17 cellular contexts compared by ENCODE assay signal in genomic region chr14:34450542-34450915, GRCh38. TPM values are rescaled to one million over a fixed set of nuclear protein-coding genes. Genes with fewer than 3 reads are reported as not detected.
A peak's percentile ranks its signal among the peaks of the same experiment; 100 is the strongest.
DNase-seq lines count a peak whose midpoint lies in the region; ATAC-seq and TF ChIP-seq lines count a peak whose summit lies in the region.
"Had no signal": no experiment of that assay in that cellular context is flagged by ENCODE, and none has a peak within 500 bp of the region (broad histone marks: within the 10 kb centered on the region; RNA-seq: fewer than 3 reads in every experiment).

No MANE protein-coding gene starts in this region.

- DNase-seq in DMS53 treated with DMSO at 0.1 percent for 48 hours (lab: John Stamatoyannopoulos, UW; ENCODE audit: unreplicated experiment) = peak; percentile 88
- DNase-seq in NCI-H1930 (lab: John Stamatoyannopoulos, UW) = peak; percentile 59 to 79
- peak; percentile 98 for DNase-seq in NCI-H748 treated with DMSO at 0.1 percent for 48 hours (lab: John Stamatoyannopoulos, UW)
- DNase-seq in left lobe of liver (ENCODE audit: low spot score) = no peak
- no peak for DNase-seq in NOMO-1 treated with DMSO at 0.1 percent for 48 hours (lab: John Stamatoyannopoulos, UW; ENCODE audit: unreplicated experiment)
- DNase-seq in C1 segment of cervical spinal cord (lab: John Stamatoyannopoulos, UW) = no peak
- DNase-seq: activated naive CD8-positive, alpha-beta T cell treated with anti-CD3 and anti-CD28 coated beads, Interleukin-2, amount 10 ng/mL, durations not matched to agents 7 days and 5 days; body of pancreas; Caco-2; naive B cell; NCI-H1048; ovary; sigmoid colon; stimulated activated naive CD4-positive, alpha-beta T cell treated with Interleukin-2 at 50 U/mL for 16 hours; thyroid gland had no signal

- peak; percentile 72 for ATAC-seq in left lobe of liver
- no peak for ATAC-seq in SK-N-SH treated with all-trans-retinoic acid at 6 μM for 48 hours
- no peak for ATAC-seq in HG02588 (IDR thresholded peaks at IDR 0.05; ENCODE audit: unreplicated experiment)
- ATAC-seq: body of pancreas had no signal

TF ChIP-seq in SK-N-SH treated with all-trans-retinoic acid at 6 μM for 48 hours, 23 proteins besides CTCF, POLR2A, EP300 and RAD21:
- no peak for TF ChIP-seq ZNF70 (CRISPR knock-in tag; IDR thresholded peaks at IDR 0.05)
- TF ChIP-seq ZC3H10 (CRISPR knock-in tag; IDR thresholded peaks at IDR 0.05) = no peak
- TF ChIP-seq PATZ1 (CRISPR knock-in tag; IDR thresholded peaks at IDR 0.05; ENCODE audit: borderline replicate concordance) = no peak
- no peak for TF ChIP-seq OSR1 (CRISPR knock-in tag; IDR thresholded peaks at IDR 0.05)
- no peak for TF ChIP-seq SNAI2 (CRISPR knock-in tag; IDR thresholded peaks at IDR 0.05)
- TF ChIP-seq ZNF565 (CRISPR knock-in tag; conservative IDR thresholded peaks at IDR 0.05; ENCODE audit: low read depth) = no peak
- TF ChIP-seq TOX (CRISPR knock-in tag; IDR thresholded peaks at IDR 0.05; ENCODE audit: borderline replicate concordance) = no peak
- TF ChIP-seq CSRNP3 (CRISPR knock-in tag; IDR thresholded peaks at IDR 0.05) = no peak
- TF ChIP-seq ZFP30 (CRISPR knock-in tag; IDR thresholded peaks at IDR 0.05) = no peak
- TF ChIP-seq BACH2 (CRISPR knock-in tag; IDR thresholded peaks at IDR 0.05; ENCODE audit: borderline replicate concordance) = no peak
- TF ChIP-seq GLIS3 (CRISPR knock-in tag; IDR thresholded peaks at IDR 0.05) = no peak
- TF ChIP-seq RARB (CRISPR knock-in tag; IDR thresholded peaks at IDR 0.05) = no peak
- TF ChIP-seq ZNF8 (CRISPR knock-in tag; IDR thresholded peaks at IDR 0.05) = no peak
- no peak for TF ChIP-seq CREB5 (CRISPR knock-in tag; IDR thresholded peaks at IDR 0.05; ENCODE audit: low read depth)
TF ChIP-seq in SK-N-SH treated with all-trans-retinoic acid at 6 μM for 48 hours: peak in this region for 0.

RNA-seq across cellular contexts. Expression of gene SPTSSA, which starts 11.5 kb away (rescaled TPM):
- 14.8 TPM for total RNA-seq in left lobe of liver

Comparison
In these comparisons a context has a peak if more than half of its experiments do, and no peak if none do; other contexts are left out.
1. DNase-seq: peak in DMS53 treated with DMSO at 0.1 percent for 48 hours (single experiment), NCI-H1930 (2 of 2) and NCI-H748 treated with DMSO at 0.1 percent for 48 hours (single experiment); none in left lobe of liver (single experiment), NOMO-1 treated with DMSO at 0.1 percent for 48 hours (single experiment) and C1 segment of cervical spinal cord (0 of 14).